24 cellular contexts compared by ENCODE assay signal in genomic region chr3:40845916-40846315, GRCh38.
DNase-seq lines count a peak whose midpoint lies in the region; ATAC-seq, FAIRE-seq and TF ChIP-seq lines count a peak whose summit lies in the region.
"Had no signal": no experiment of that assay in that cellular context is flagged by ENCODE, and none has a peak within 500 bp of the region (broad histone marks: within the 10 kb centered on the region; RNA-seq: fewer than 3 reads in every experiment).

No MANE protein-coding gene starts in this region.

- H4K20me1 ChIP-seq in HepG2 (ENCODE audit: insufficient read depth, low read length) = no peaks in the 10 kb centered on the region
- H4K20me1 ChIP-seq: BLaER1 had no signal

- H3K36me3 Mint-ChIP-seq in osteocyte (ENCODE audit: unreplicated experiment) (no peaks in the 10 kb centered on the region), immature natural killer cell (no peaks in the 10 kb centered on the region), HFFc6 (ENCODE audit: low read depth) (no peaks in the 10 kb centered on the region)
- H3K36me3 Mint-ChIP-seq: CD4-positive, CD25-positive, alpha-beta regulatory T cell; CD8-positive, alpha-beta T cell had no signal

- no peak for FAIRE-seq in HepG2 (lab: Jason Lieb, UNC)
- FAIRE-seq: A204.1, GM12878, GM19239 had no signal

- no peak for TF ChIP-seq POLR2A in HepG2 (IDR thresholded peaks at IDR 0.05; ENCODE audit: insufficient read depth in 1 of 2, low read depth in 2 of 2, low read length in 2 of 2)
- no peak for TF ChIP-seq POLR2A in right lobe of liver (IDR thresholded peaks at IDR 0.05)

- H3K4me3 Mint-ChIP-seq in osteocyte (ENCODE audit: unreplicated experiment) (no peak overlapping the region), immature natural killer cell (no peak overlapping the region), HFFc6 (no peak overlapping the region)
- H3K4me3 Mint-ChIP-seq: B cell; CD4-positive, CD25-positive, alpha-beta regulatory T cell; CD8-positive, alpha-beta T cell had no signal

- POLR2A ChIA-PET in HepG2 (lab: Yijun Ruan, JAX) = no interaction called here

- H3K36me3 ChIP-seq in HepG2 (replicated peaks in 1 of 2; ENCODE audit: control insufficient read depth in 1 of 2, insufficient read depth in 2 of 2, low read length in 2 of 2) = no peaks in the 10 kb centered on the region
- no peaks in the 10 kb centered on the region for H3K36me3 ChIP-seq in right lobe of liver
- H3K36me3 ChIP-seq: BLaER1 had no signal

- H3K27me3 Mint-ChIP-seq in osteocyte (ENCODE audit: unreplicated experiment) (no peaks in the 10 kb centered on the region), immature natural killer cell (ENCODE audit: low read depth in 3 of 3) (peaks cover 0 to 5% (median 0%) of the 10 kb centered on the region in 3 donors), HFFc6 (ENCODE audit: insufficient read depth) (peaks cover 2% of the 10 kb centered on the region; the same call in 1 of the 2 replicates)
- H3K27me3 Mint-ChIP-seq: B cell had no signal

- no TSS peak for BruUV-seq in HepG2 (replicated peaks; lab: Mats Ljungman, UMichigan)

- H3K4me1 ChIP-seq in HepG2 (ENCODE audit: insufficient read depth, low read length) (peaks cover 72% of the 10 kb centered on the region), right lobe of liver (no peaks in the 10 kb centered on the region)

- CTCF ChIA-PET in HepG2 (lab: Yijun Ruan, JAX; ENCODE audit: low intra/inter-chr PET ratio, low total read pairs) = no interaction called here

- H3K79me2 ChIP-seq in HepG2 (ENCODE audit: insufficient read depth, low read length) = no peaks in the 10 kb centered on the region

- no peak overlapping the region for H2AFZ ChIP-seq in HepG2 (ENCODE audit: low read length)

- DNase-seq in HepG2 (ENCODE audit: low spot score) (no peak), right lobe of liver (no peak), myocyte (ENCODE audit: low read depth) (peak; percentile 13), osteocyte (ENCODE audit: extremely low spot score, unreplicated experiment) (peak; percentile 10), immature natural killer cell (no peak), HFFc6 (no peak), DMS79 (lab: John Stamatoyannopoulos, UW) (no peak)
- DNase-seq: Caco-2; CD4-positive, CD25-positive, alpha-beta regulatory T cell; CD8-positive, alpha-beta T cell; DMS153; EL; GDM1; GOT3; H7; HCEC 1CT had no signal

- H3K9me3 ChIP-seq in HepG2 (ENCODE audit: low read length) = peaks cover 9% of the 10 kb centered on the region
- no peaks in the 10 kb centered on the region for H3K9me3 ChIP-seq in right lobe of liver
- H3K9me3 ChIP-seq: BLaER1, Caco-2 had no signal

- intact Hi-C loops in HepG2 (cut with micrococcal nuclease; ENCODE audit: unreplicated experiment) = loop anchor here (10.0 kb wide), 1 partner anchor 349 kb away; the partner anchor contains the start of gene CTNNB1
- intact Hi-C loops in right lobe of liver (cut with DNase I) = no loop called here

- 55% methylated on average over 1 of the region's 1 CpG for WGBS in HepG2 (ENCODE audit: low lambda C conversion rate)
- WGBS in right lobe of liver (ENCODE audit: insufficient coverage, low coverage, low lambda C conversion rate, missing lambda C conversion rate) = no CpG with 5 or more reads among the region's 1 CpG

- TF ChIP-seq RAD21 in HepG2 (CRISPR knock-in tag; IDR thresholded peaks at IDR 0.05) = no peak

- H3K27ac ChIP-seq in HepG2 (ENCODE audit: extremely low read length, insufficient read depth, low read length) (no peak overlapping the region), right lobe of liver (no peak overlapping the region)
- H3K27ac ChIP-seq: 22Rv1, BLaER1, C4-2B had no signal

- H3K9me3 Mint-ChIP-seq in osteocyte (ENCODE audit: unreplicated experiment) (no peaks in the 10 kb centered on the region), immature natural killer cell (peaks cover 0 to 2% (median 0%) of the 10 kb centered on the region in 6 donors), HFFc6 (peaks cover 20% of the 10 kb centered on the region)
- H3K9me3 Mint-ChIP-seq: CD8-positive, alpha-beta T cell had no signal

- in situ Hi-C loops in HepG2 (cut with HindIII; ENCODE audit: extremely low pct_ligation_motif_present, low pct_unique_long_range_greater_than_20kb) = no loop called here

- TF ChIP-seq CTCF in HepG2 (CRISPR knock-in tag; IDR thresholded peaks at IDR 0.05) (no peak), right lobe of liver (IDR thresholded peaks at IDR 0.05) (no peak), osteocyte (IDR thresholded peaks at IDR 0.05) (no peak), HFFc6 (IDR thresholded peaks at IDR 0.05) (no peak)

- no peak for ATAC-seq in HepG2
- no peak for ATAC-seq in right lobe of liver
- no peak for ATAC-seq in GM19395 (IDR thresholded peaks at IDR 0.05; ENCODE audit: unreplicated experiment)
- ATAC-seq: CD8-positive, alpha-beta T cell; GM12878 had no signal

- H3K4me2 ChIP-seq in HepG2 (ENCODE audit: low read depth, low read length) = no peak overlapping the region
- H3K4me2 ChIP-seq: BLaER1 had no signal

- H3K27me3 ChIP-seq in HepG2 (ENCODE audit: control insufficient read depth in 1 of 2, insufficient read depth in 2 of 2, low read length in 2 of 2) = no peaks in the 10 kb centered on the region
- no peaks in the 10 kb centered on the region for H3K27me3 ChIP-seq in right lobe of liver
- H3K27me3 ChIP-seq: BLaER1 had no signal

- no peak overlapping the region for H3K9ac ChIP-seq in HepG2 (ENCODE audit: insufficient read depth, low read depth, low read length)
- H3K9ac ChIP-seq: BLaER1 had no signal

- H3K4me1 Mint-ChIP-seq in osteocyte (ENCODE audit: unreplicated experiment) (peaks cover 7% of the 10 kb centered on the region), immature natural killer cell (no peaks in the 10 kb centered on the region), HFFc6 (ENCODE audit: low read depth) (no peaks in the 10 kb centered on the region)
- H3K4me1 Mint-ChIP-seq: B cell had no signal

- no peak for TF ChIP-seq EP300 in HepG2 (IDR thresholded peaks at IDR 0.05; ENCODE audit: low read depth in 2 of 2, low read length in 2 of 2)
- TF ChIP-seq EP300 in HepG2 (CRISPR knock-in tag; IDR thresholded peaks at IDR 0.05; ENCODE audit: borderline replicate concordance) = no peak

- H3K27ac Mint-ChIP-seq in osteocyte (ENCODE audit: unreplicated experiment) (no peak overlapping the region), immature natural killer cell (no peak overlapping the region), HFFc6 (no peak overlapping the region)
- H3K27ac Mint-ChIP-seq: B cell; CD4-positive, CD25-positive, alpha-beta regulatory T cell; CD8-positive, alpha-beta T cell had no signal

- H3K4me3 ChIP-seq in HepG2 (replicated peaks in 1 of 3; ENCODE audit: insufficient read depth in 1 of 3, low read depth in 2 of 3, low read length in 3 of 3) (no peak overlapping the region), right lobe of liver (no peak overlapping the region)
- H3K4me3 ChIP-seq: BLaER1, GM12878 had no signal

TF ChIP-seq in HepG2, 621 proteins besides CTCF, POLR2A, EP300 and RAD21:
- TF ChIP-seq ZSCAN12 (CRISPR knock-in tag; IDR thresholded peaks at IDR 0.05) = no peak
- TF ChIP-seq ZNF331 (CRISPR knock-in tag; IDR thresholded peaks at IDR 0.05) = peak; percentile 99
TF ChIP-seq in HepG2: peak in this region for 1.

Comparison
In these comparisons a context has a peak if more than half of its experiments do, and no peak if none do; other contexts are left out.
1. DNase-seq: peak in myocyte (single experiment) and osteocyte (single experiment); none in HepG2 (single experiment), right lobe of liver (0 of 3), immature natural killer cell (0 of 3), HFFc6 (single experiment) and DMS79 (single experiment).